ENCODE assay signal across 1 cellular context in genomic region chr17:19647697-19648474, GRCh38.
TF ChIP-seq lines count a peak whose summit lies in the region.

No MANE protein-coding gene starts in this region.

TF ChIP-seq in GM12878, 131 proteins besides CTCF, POLR2A, EP300 and RAD21 (continued from another document):
- TF ChIP-seq ZNF687 (IDR thresholded peaks at IDR 0.05) (0 out of 2 replicates have a peak, but pooled peaks have one; percentile 28), YY1 (IDR thresholded peaks at IDR 0.05; ENCODE audit: low read depth, low read length) (peak; percentile 88), PML (IDR thresholded peaks at IDR 0.05; ENCODE audit: low read length) (no peak), SMC3 (IDR thresholded peaks at IDR 0.05; ENCODE audit: borderline replicate concordance, low read length) (0 out of 2 replicates have a peak, but pooled peaks have one; percentile 1), RELB (IDR thresholded peaks at IDR 0.05; ENCODE audit: low read depth) (peak; percentile 50), GABPA (IDR thresholded peaks at IDR 0.05; ENCODE audit: low read depth) (peak; percentile 40; the same call in 1 of the 2 replicates), IKZF2 (IDR thresholded peaks at IDR 0.05) (no peak; a peak in 2 of 4 replicates), ZNF274 (IDR thresholded peaks at IDR 0.05; ENCODE audit: insufficient read depth, insufficient read length) (no peak), MEF2B (IDR thresholded peaks at IDR 0.05; ENCODE audit: partially characterized antibody, poor library complexity, severe bottlenecking) (peak; percentile 84), SREBF2 (IDR thresholded peaks at IDR 0.05; ENCODE audit: low read length) (no peak), ZNF384 (IDR thresholded peaks at IDR 0.05; ENCODE audit: borderline replicate concordance, low read depth, low read length) (no peak), CREM (IDR thresholded peaks at IDR 0.05; ENCODE audit: low read depth) (peak; percentile 26; the same call in 1 of the 2 replicates), MTA3 (IDR thresholded peaks at IDR 0.05; ENCODE audit: borderline replicate concordance, low read length) (no peak), CUX1 (IDR thresholded peaks at IDR 0.05; ENCODE audit: insufficient replicate concordance, low read depth, low read length) (no peak), BHLHE40 (IDR thresholded peaks at IDR 0.05; ENCODE audit: borderline replicate concordance in 1 of 2, low read depth in 2 of 2, low read length in 1 of 2) (peak in 1 of 2 experiments; percentile 5; a peak in 1 of 4 replicates), LARP7 (IDR thresholded peaks at IDR 0.05) (peak; percentile 39; the same call in 1 of the 2 replicates), MTA2 (IDR thresholded peaks at IDR 0.05; ENCODE audit: low read depth) (0 out of 2 replicates have a peak, but pooled peaks have one; percentile 11)
- TF ChIP-seq, protein P1, sequence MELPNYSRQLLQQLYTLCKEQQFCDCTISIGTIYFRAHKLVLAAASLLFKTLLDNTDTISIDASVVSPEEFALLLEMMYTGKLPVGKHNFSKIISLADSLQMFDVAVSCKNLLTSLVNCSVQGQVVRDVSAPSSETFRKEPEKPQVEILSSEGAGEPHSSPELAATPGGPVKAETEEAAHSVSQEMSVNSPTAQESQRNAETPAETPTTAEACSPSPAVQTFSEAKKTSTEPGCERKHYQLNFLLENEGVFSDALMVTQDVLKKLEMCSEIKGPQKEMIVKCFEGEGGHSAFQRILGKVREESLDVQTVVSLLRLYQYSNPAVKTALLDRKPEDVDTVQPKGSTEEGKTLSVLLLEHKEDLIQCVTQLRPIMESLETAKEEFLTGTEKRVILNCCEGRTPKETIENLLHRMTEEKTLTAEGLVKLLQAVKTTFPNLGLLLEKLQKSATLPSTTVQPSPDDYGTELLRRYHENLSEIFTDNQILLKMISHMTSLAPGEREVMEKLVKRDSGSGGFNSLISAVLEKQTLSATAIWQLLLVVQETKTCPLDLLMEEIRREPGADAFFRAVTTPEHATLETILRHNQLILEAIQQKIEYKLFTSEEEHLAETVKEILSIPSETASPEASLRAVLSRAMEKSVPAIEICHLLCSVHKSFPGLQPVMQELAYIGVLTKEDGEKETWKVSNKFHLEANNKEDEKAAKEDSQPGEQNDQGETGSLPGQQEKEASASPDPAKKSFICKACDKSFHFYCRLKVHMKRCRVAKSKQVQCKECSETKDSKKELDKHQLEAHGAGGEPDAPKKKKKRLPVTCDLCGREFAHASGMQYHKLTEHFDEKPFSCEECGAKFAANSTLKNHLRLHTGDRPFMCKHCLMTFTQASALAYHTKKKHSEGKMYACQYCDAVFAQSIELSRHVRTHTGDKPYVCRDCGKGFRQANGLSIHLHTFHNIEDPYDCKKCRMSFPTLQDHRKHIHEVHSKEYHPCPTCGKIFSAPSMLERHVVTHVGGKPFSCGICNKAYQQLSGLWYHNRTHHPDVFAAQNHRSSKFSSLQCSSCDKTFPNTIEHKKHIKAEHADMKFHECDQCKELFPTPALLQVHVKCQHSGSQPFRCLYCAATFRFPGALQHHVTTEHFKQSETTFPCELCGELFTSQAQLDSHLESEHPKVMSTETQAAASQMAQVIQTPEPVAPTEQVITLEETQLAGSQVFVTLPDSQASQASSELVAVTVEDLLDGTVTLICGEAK (IDR thresholded peaks at IDR 0.05; ENCODE audit: borderline replicate concordance) = peak; percentile 69
TF ChIP-seq in GM12878: peak in this region for 15.
